17 cellular contexts compared by ENCODE assay signal in the genomic region with DNA sequence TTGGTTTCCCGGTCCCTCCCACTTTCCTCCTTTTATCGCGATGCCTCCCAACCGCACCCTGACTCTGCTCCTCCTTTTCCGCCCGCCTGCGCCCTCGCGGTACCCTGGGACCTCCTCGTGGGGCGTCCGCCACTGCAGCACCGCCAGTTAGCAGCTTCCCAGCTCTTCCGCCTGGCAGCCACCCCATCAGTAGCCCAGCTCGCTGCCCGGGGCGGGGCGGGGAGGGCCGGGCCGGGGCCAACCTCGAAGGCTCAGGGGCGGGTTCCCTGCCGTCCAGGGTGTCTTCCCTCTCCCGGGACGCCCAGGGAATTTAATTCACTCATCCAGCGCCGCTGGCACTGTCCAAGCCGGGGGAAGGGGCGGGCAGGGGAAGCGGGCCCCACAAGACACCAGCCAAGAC.
"Had no signal": no experiment of that assay in that cellular context is flagged by ENCODE, and none has a peak within 500 bp of the region (broad histone marks: within the 10 kb centered on the region; RNA-seq: fewer than 3 reads in every experiment).

No MANE protein-coding gene starts in this region.

- DNase-seq: activated CD4-positive, alpha-beta T cell treated with anti-CD3 and anti-CD28 coated beads, Interleukin-2, amount 50 U/mL, for 1 hour; activated naive CD4-positive, alpha-beta T cell treated with anti-CD3 and anti-CD28 coated beads, Interleukin-2, amount 10 ng/mL, durations not matched to agents 7 days and 5 days; activated T-cell treated with anti-CD3 and anti-CD28 coated beads for 4 hours; adrenal gland; cerebellar nuclear complex; islet precursor cell; mesendoderm; stimulated activated CD4-positive, alpha-beta T cell treated with anti-CD3 and anti-CD28 coated beads, Interleukin-4, amount 100 ng/mL, for 4 hours; stimulated activated naive CD8-positive, alpha-beta T cell treated with anti-CD3 and anti-CD28 coated beads, Interleukin-15, amount 100 ng/mL, for 72 hours; trophoblast cell had no signal

- H3K9me3 ChIP-seq: adrenal gland, body of pancreas, ovary had no signal

- H3K27me3 ChIP-seq: ovary had no signal

- H3K4me3 ChIP-seq: body of pancreas, left lung, ovary, skin epidermis had no signal

- ATAC-seq: body of pancreas; esophagus mucosa; foreskin keratinocyte; left lung; stimulated activated naive CD8-positive, alpha-beta T cell treated with anti-CD3 and anti-CD28 coated beads, Interleukin-15, amount 100 ng/mL, for 72 hours had no signal

- H3K36me3 ChIP-seq: adrenal gland, left lung, ovary had no signal

- H3K27ac ChIP-seq: body of pancreas, dorsolateral prefrontal cortex, foreskin keratinocyte, left lung, ovary, skin epidermis had no signal
